ENCODE assay signal across 1 cellular context in genomic region chr3:58180099-58180880, GRCh38.
TF ChIP-seq lines count a peak whose summit lies in the region.

No MANE protein-coding gene starts in this region.

TF ChIP-seq in HepG2, 621 proteins besides CTCF, POLR2A, EP300 and RAD21:
- TF ChIP-seq MXI1 (IDR thresholded peaks at IDR 0.05; ENCODE audit: borderline replicate concordance, low read depth, low read length) (no peak), ZFX (CRISPR knock-in tag; IDR thresholded peaks at IDR 0.05; ENCODE audit: low read depth) (peak; percentile 33; the same call in 1 of the 2 replicates), ZNF484 (CRISPR knock-in tag; IDR thresholded peaks at IDR 0.05; ENCODE audit: borderline replicate concordance, low read depth) (no peak), ZNF337 (CRISPR knock-in tag; IDR thresholded peaks at IDR 0.05; ENCODE audit: borderline replicate concordance, low read depth) (0 out of 2 replicates have a peak, but pooled peaks have one; percentile 6), KDM5A (IDR thresholded peaks at IDR 0.05; ENCODE audit: borderline replicate concordance, low read length) (no peak), ZNF687 (CRISPR knock-in tag; IDR thresholded peaks at IDR 0.05) (peak; percentile 67; the same call in 1 of the 2 replicates), CEBPZ (IDR thresholded peaks at IDR 0.05; ENCODE audit: low read length) (no peak), KDM5B (CRISPR knock-in tag; IDR thresholded peaks at IDR 0.05; ENCODE audit: borderline replicate concordance) (0 out of 2 replicates have a peak, but pooled peaks have one; percentile 31)
TF ChIP-seq in HepG2: peak in this region for 4.
